Comparison of ENCODE assay signal across 15 cellular contexts in the genomic region with DNA sequence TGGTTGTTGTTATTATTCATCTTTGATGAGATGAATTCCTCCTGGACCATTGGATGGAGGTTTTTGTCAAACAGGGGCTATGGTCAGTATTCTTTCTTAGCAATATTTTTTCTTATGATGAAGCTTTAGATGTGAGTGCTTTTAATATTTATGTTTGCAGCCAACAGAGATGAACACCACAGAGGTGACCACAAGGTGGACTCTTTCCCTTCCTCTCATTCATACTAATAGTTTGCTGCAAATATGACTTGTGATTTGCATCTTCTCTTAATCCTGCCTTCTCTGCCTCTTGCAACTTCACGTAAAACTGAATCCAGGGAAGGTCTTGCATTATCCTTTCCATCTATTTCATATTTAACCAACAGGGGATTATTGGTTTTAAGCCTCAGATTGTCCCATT.
A peak's percentile ranks its signal among the peaks of the same experiment; 100 is the strongest.
DNase-seq lines count a peak whose midpoint lies in the region; ATAC-seq, FAIRE-seq and TF ChIP-seq lines count a peak whose summit lies in the region.
"Had no signal": no experiment of that assay in that cellular context is flagged by ENCODE, and none has a peak within 500 bp of the region (broad histone marks: within the 10 kb centered on the region; RNA-seq: fewer than 3 reads in every experiment).

No MANE protein-coding gene starts in this region.

- no peak for FAIRE-seq in H54 (lab: Jason Lieb, UNC)
- FAIRE-seq: GM19239, islet of Langerhans had no signal

- H3K4me3 Mint-ChIP-seq in brain: no peak overlapping the region

- DNase-seq in GM13977 (ENCODE audit: low spot score) (no peak), LHCN-M2 (ENCODE audit: low read depth) (peak; percentile 1), mucosa of descending colon (peak in 1 of 3 donors; percentile 28), H54 (ENCODE audit: insufficient read length, low spot score) (no peak), NCI-H345 treated with DMSO at 0.1 percent for 48 hours (lab: John Stamatoyannopoulos, UW; ENCODE audit: unreplicated experiment) (no peak)
- DNase-seq in central memory CD4-positive, alpha-beta T cell: no peak
- DNase-seq: activated CD8-positive, alpha-beta memory T cell treated with anti-CD3 and anti-CD28 coated beads for 24 hours; erythroblast; NCI-H2029 treated with DMSO at 0.1 percent for 48 hours; stimulated activated CD4-positive, alpha-beta T cell treated with anti-CD3 and anti-CD28 coated beads, Interleukin-1b, Interleukin-23, amount 100 ng/mL, for 48 hours; stomach; T-helper 1 cell had no signal

- intact Hi-C loops in mucosa of descending colon (cut with DNase I, micrococcal nuclease): loop anchor here in 1 of 2 donors (10.0 kb wide), 1 partner anchor 155 kb away; no protein-coding TSS in a partner anchor

- H3K36me3 Mint-ChIP-seq in brain: no peaks in the 10 kb centered on the region

- H3K27ac Mint-ChIP-seq in brain: no peak overlapping the region

- H3K9me3 ChIP-seq in mucosa of descending colon: no peaks in the 10 kb centered on the region
- H3K9me3 ChIP-seq: stomach had no signal

- H3K36me3 ChIP-seq in mucosa of descending colon (ENCODE audit: low read depth): no peaks in the 10 kb centered on the region
- H3K36me3 ChIP-seq: stomach had no signal

- no peak for TF ChIP-seq POLR2A in H54 (IDR thresholded peaks at IDR 0.05; ENCODE audit: low read depth, low read length)

- ATAC-seq in mucosa of descending colon: peak; percentile 34

- no peaks in the 10 kb centered on the region for H3K9me3 Mint-ChIP-seq in brain

- no peak overlapping the region for H3K4me3 ChIP-seq in mucosa of descending colon
- H3K4me3 ChIP-seq: stomach had no signal

- in situ Hi-C loops in GM13977 (cut with MboI; ENCODE audit: low pct_unique_long_range_greater_than_20kb, low sequenced_read_pairs, unreplicated experiment): no loop called here

- H3K4me1 Mint-ChIP-seq in brain: no peaks in the 10 kb centered on the region

- peaks cover 4% of the 10 kb centered on the region for H3K27me3 Mint-ChIP-seq in brain

- peaks cover 7% of the 10 kb centered on the region for H3K4me1 ChIP-seq in mucosa of descending colon (ENCODE audit: low read depth)
- H3K4me1 ChIP-seq: stomach had no signal

- TF ChIP-seq CTCF in GM13977 (IDR thresholded peaks at IDR 0.05; ENCODE audit: extremely low read depth, insufficient read depth, missing control alignments) (peak; percentile 27), brain (conservative IDR thresholded peaks at IDR 0.05) (peak; percentile 38 to 55), mucosa of descending colon (IDR thresholded peaks at IDR 0.05) (no peak)
